Comparison of ENCODE assay signal across 15 cellular contexts in the genomic region with DNA sequence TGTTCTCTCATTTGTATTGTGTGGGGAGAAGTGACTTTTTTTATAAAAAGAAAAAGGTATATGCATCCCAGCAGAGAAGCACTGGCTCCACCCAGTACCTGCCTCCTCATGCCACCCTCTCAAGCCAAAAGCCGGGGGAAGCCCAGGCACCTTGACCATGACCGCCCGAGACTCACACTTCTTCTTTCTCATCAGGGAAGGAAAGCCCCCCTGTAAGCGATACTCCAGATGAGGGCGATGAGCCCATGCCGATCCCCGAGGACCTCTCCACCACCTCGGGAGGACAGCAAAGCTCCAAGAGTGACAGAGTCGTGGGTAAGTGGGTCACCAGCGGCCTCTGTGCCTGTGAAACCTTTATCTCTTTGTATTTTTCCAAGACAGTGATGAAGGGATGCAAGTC. TPM values are rescaled to one million over a fixed set of nuclear protein-coding genes. Genes with fewer than 3 reads are reported as not detected.
A peak's percentile ranks its signal among the peaks of the same experiment; 100 is the strongest.
DNase-seq lines count a peak whose midpoint lies in the region; ATAC-seq, FAIRE-seq and TF ChIP-seq lines count a peak whose summit lies in the region.
"Had no signal": no experiment of that assay in that cellular context is flagged by ENCODE, and none has a peak within 500 bp of the region (broad histone marks: within the 10 kb centered on the region; RNA-seq: fewer than 3 reads in every experiment).

No MANE protein-coding gene starts in this region.

- no peaks in the 10 kb centered on the region for H3K9me3 ChIP-seq in neutrophil

- no peak for FAIRE-seq in frontal cortex (lab: Jason Lieb, UNC)
- FAIRE-seq: A204.1, RCC 7860, TTC549 had no signal

- H3K9me3 Mint-ChIP-seq in activated CD4-positive, alpha-beta T cell treated with anti-CD3 and anti-CD28 coated beads, Interleukin-2, amount 10 ng/mL, durations not matched to agents 7 days and 5 days, result no peaks in the 10 kb centered on the region
- H3K9me3 Mint-ChIP-seq in activated T-helper 17 cell treated with anti-CD3 and anti-CD28 coated beads, Interleukin-2, amount 50 U/mL, for 72 hours, result no peaks in the 10 kb centered on the region

- H3K4me1 ChIP-seq in neutrophil (ENCODE audit: control insufficient read depth in 1 of 2, insufficient read depth in 1 of 2, low read depth in 1 of 2, low read length in 1 of 2), result peaks cover 39 to 42% of the 10 kb centered on the region in 2 experiments

- peaks cover 59% of the 10 kb centered on the region for H3K4me1 Mint-ChIP-seq in activated CD4-positive, alpha-beta T cell treated with anti-CD3 and anti-CD28 coated beads, Interleukin-2, amount 10 ng/mL, durations not matched to agents 7 days and 5 days
- peaks cover 69% of the 10 kb centered on the region for H3K4me1 Mint-ChIP-seq in activated T-helper 17 cell treated with anti-CD3 and anti-CD28 coated beads, Interleukin-2, amount 50 U/mL, for 72 hours

- ATAC-seq in GM21717 (IDR thresholded peaks at IDR 0.05; ENCODE audit: unreplicated experiment) (peak; percentile 35), HG03460 (IDR thresholded peaks at IDR 0.05; ENCODE audit: unreplicated experiment) (peak; percentile 43)
- no peak for ATAC-seq in activated T-helper 17 cell treated with anti-CD3 and anti-CD28 coated beads, Interleukin-2, amount 50 U/mL, for 72 hours (replicated peaks)

- no peak for DNase-seq in activated CD4-positive, alpha-beta T cell treated with anti-CD3 and anti-CD28 coated beads, Interleukin-2, amount 10 ng/mL, durations not matched to agents 7 days and 5 days
- no peak for DNase-seq in activated CD4-positive, alpha-beta T cell treated with anti-CD3 and anti-CD28 coated beads for 48 hours
- DNase-seq in frontal cortex (ENCODE audit: low spot score in 2 of 2), result no peak
- DNase-seq in NCI-H2171 treated with DMSO at 0.1 percent for 48 hours (lab: John Stamatoyannopoulos, UW), result no peak
- DNase-seq: activated effector memory CD4-positive, alpha-beta T cell treated with anti-CD3 and anti-CD28 coated beads, Interleukin-2, amount 50 U/mL, for 16 hours; KG1; NCI-H2107 had no signal

- H3K27ac Mint-ChIP-seq in activated CD4-positive, alpha-beta T cell treated with anti-CD3 and anti-CD28 coated beads, Interleukin-2, amount 10 ng/mL, durations not matched to agents 7 days and 5 days, result peak overlapping the region; percentile 33
- H3K27ac Mint-ChIP-seq in activated T-helper 17 cell treated with anti-CD3 and anti-CD28 coated beads, Interleukin-2, amount 50 U/mL, for 72 hours, result no peak overlapping the region

- H3K27me3 ChIP-seq in neutrophil, result no peaks in the 10 kb centered on the region

- H3K36me3 Mint-ChIP-seq in activated CD4-positive, alpha-beta T cell treated with anti-CD3 and anti-CD28 coated beads, Interleukin-2, amount 10 ng/mL, durations not matched to agents 7 days and 5 days (ENCODE audit: low read depth), result peaks cover 92% of the 10 kb centered on the region
- H3K36me3 Mint-ChIP-seq in activated T-helper 17 cell treated with anti-CD3 and anti-CD28 coated beads, Interleukin-2, amount 50 U/mL, for 72 hours (ENCODE audit: low read depth), result no peaks in the 10 kb centered on the region

- no peaks in the 10 kb centered on the region for H3K27me3 Mint-ChIP-seq in activated CD4-positive, alpha-beta T cell treated with anti-CD3 and anti-CD28 coated beads, Interleukin-2, amount 10 ng/mL, durations not matched to agents 7 days and 5 days
- H3K27me3 Mint-ChIP-seq in activated T-helper 17 cell treated with anti-CD3 and anti-CD28 coated beads, Interleukin-2, amount 50 U/mL, for 72 hours, result no peaks in the 10 kb centered on the region

- CTCF ChIA-PET in activated CD4-positive, alpha-beta T cell treated with anti-CD3 and anti-CD28 coated beads, Interleukin-2, amount 10 ng/mL, durations not matched to agents 7 days and 5 days (lab: Charles Lee), result interaction anchor here (1.6 to 1.9 kb wide), 2 partner anchors 13 to 41 kb away, joined by 4 to 7 read pairs; no protein-coding TSS in a partner anchor

- H3K27ac ChIP-seq in neutrophil, result peak overlapping the region; percentile 8

- no peak for TF ChIP-seq CTCF in neutrophil (IDR thresholded peaks at IDR 0.05)

- H3K36me3 ChIP-seq in neutrophil, result peaks cover 54% of the 10 kb centered on the region

- H3K4me3 Mint-ChIP-seq in activated CD4-positive, alpha-beta T cell treated with anti-CD3 and anti-CD28 coated beads, Interleukin-2, amount 10 ng/mL, durations not matched to agents 7 days and 5 days, result no peak overlapping the region
- H3K4me3 Mint-ChIP-seq in activated T-helper 17 cell treated with anti-CD3 and anti-CD28 coated beads, Interleukin-2, amount 50 U/mL, for 72 hours, result no peak overlapping the region

- POLR2A ChIA-PET in activated CD4-positive, alpha-beta T cell treated with anti-CD3 and anti-CD28 coated beads, Interleukin-2, amount 10 ng/mL, durations not matched to agents 7 days and 5 days (lab: Charles Lee), result no interaction called here

- H3K4me3 ChIP-seq in neutrophil (ENCODE audit: low read depth in 1 of 2, low read length in 1 of 2), result no peak overlapping the region

RNA-seq across cellular contexts. Expression of a gene that starts 22.9 kb away (rescaled TPM):
- total RNA-seq in activated CD4-positive, alpha-beta T cell treated with anti-CD3 and anti-CD28 coated beads, Interleukin-2, amount 10 ng/mL, durations not matched to agents 7 days and 5 days, result 100 to 1,000 TPM; 379 to 406 TPM
- total RNA-seq in frontal cortex, result 1.2 TPM
- 100 to 1,000 TPM; 253 to 343 TPM for total RNA-seq in activated T-helper 17 cell treated with anti-CD3 and anti-CD28 coated beads, Interleukin-2, amount 50 U/mL, for 72 hours
- total RNA-seq: fibroblast of villous mesenchyme had no signal

Comparison
In these comparisons a context has a peak if more than half of its experiments do, and no peak if none do; other contexts are left out.
1. RNA of a gene that starts 22.9 kb away (total RNA-seq): 379 to 406 TPM in activated CD4-positive, alpha-beta T cell treated with anti-CD3 and anti-CD28 coated beads, Interleukin-2, amount 10 ng/mL, durations not matched to agents 7 days and 5 days and 253 to 343 TPM in activated T-helper 17 cell treated with anti-CD3 and anti-CD28 coated beads, Interleukin-2, amount 50 U/mL, for 72 hours; 1.2 TPM in frontal cortex (single experiment); every median in the first group is over 100 times any median in the second.